17 cellular contexts compared by ENCODE assay signal in genomic region chr22:20231499-20232236, GRCh38. TPM values are rescaled to one million over a fixed set of nuclear protein-coding genes. Genes with fewer than 3 reads are reported as not detected.
A peak's percentile ranks its signal among the peaks of the same experiment; 100 is the strongest.
DNase-seq lines count a peak whose midpoint lies in the region; ATAC-seq and TF ChIP-seq lines count a peak whose summit lies in the region.
"Had no signal": no experiment of that assay in that cellular context is flagged by ENCODE, and none has a peak within 500 bp of the region (broad histone marks: within the 10 kb centered on the region; RNA-seq: fewer than 3 reads in every experiment).

No MANE protein-coding gene starts in this region.

- peak overlapping the region in 2 of 11 experiments; percentile 9 to 21; a peak in 1 of 22 replicates for H3K9ac ChIP-seq in BLaER1 treated with 17β-estradiol and CSF1 and Interleukin-3, amounts not matched to agents 10 nM and 100 nM
- peak overlapping the region; percentile 41 for H3K9ac ChIP-seq in Karpas-422 (ENCODE audit: low read length)

- H4K20me1 ChIP-seq in BLaER1 treated with 17β-estradiol and CSF1 and Interleukin-3, amounts not matched to agents 10 nM and 100 nM: no peaks in the 10 kb centered on the region; a peak in 1 of 22 replicates
- H4K20me1 ChIP-seq in Karpas-422 (ENCODE audit: insufficient read depth, low read depth, low read length): no peaks in the 10 kb centered on the region

- BruUV-seq in Calu3 (replicated peaks; lab: Mats Ljungman, UMichigan): no TSS peak

- H3K79me2 ChIP-seq in Karpas-422 (ENCODE audit: low read length): no peaks in the 10 kb centered on the region

- peaks cover 5% of the 10 kb centered on the region for H3K36me3 Mint-ChIP-seq in Calu3 (ENCODE audit: insufficient read depth, unreplicated experiment)
- H3K36me3 Mint-ChIP-seq: CD4-positive, CD25-positive, alpha-beta regulatory T cell; CD8-positive, alpha-beta memory T cell had no signal

- no peaks in the 10 kb centered on the region for H3K4me1 Mint-ChIP-seq in Calu3 (ENCODE audit: low read depth, unreplicated experiment)
- H3K4me1 Mint-ChIP-seq: H9 had no signal

- CTCF ChIA-PET in Calu3 (lab: Charles Lee): no interaction called here

- H3K27me3 Mint-ChIP-seq in Calu3 (ENCODE audit: unreplicated experiment): peaks cover 79% of the 10 kb centered on the region
- H3K27me3 Mint-ChIP-seq: CD4-positive, CD25-positive, alpha-beta regulatory T cell; CD8-positive, alpha-beta memory T cell had no signal

- H3K27me3 ChIP-seq in BLaER1 treated with 17β-estradiol and CSF1 and Interleukin-3, amounts not matched to agents 10 nM and 100 nM: peaks cover 0 to 8% (median 0%) of the 10 kb centered on the region in 11 experiments; a peak in 1 of 22 replicates
- H3K27me3 ChIP-seq in Karpas-422 (ENCODE audit: low read length): no peaks in the 10 kb centered on the region

- H3K27ac ChIP-seq in BLaER1 treated with 17β-estradiol and CSF1 and Interleukin-3, amounts not matched to agents 10 nM and 100 nM: no peak overlapping the region
- H3K27ac ChIP-seq in Karpas-422 (ENCODE audit: low read length): no peak overlapping the region
- H3K27ac ChIP-seq: HL-60 had no signal

- H3K27ac Mint-ChIP-seq in Calu3 (ENCODE audit: unreplicated experiment): no peak overlapping the region
- H3K27ac Mint-ChIP-seq: CD8-positive, alpha-beta memory T cell had no signal

- ATAC-seq in GM21423 (IDR thresholded peaks at IDR 0.05; ENCODE audit: unreplicated experiment): no peak

- no peak overlapping the region for H3K4me3 Mint-ChIP-seq in Calu3 (ENCODE audit: low read depth, unreplicated experiment)
- H3K4me3 Mint-ChIP-seq: CD4-positive, CD25-positive, alpha-beta regulatory T cell; CD8-positive, alpha-beta memory T cell; H9 had no signal

- H3K36me3 ChIP-seq in BLaER1 treated with 17β-estradiol and CSF1 and Interleukin-3, amounts not matched to agents 10 nM and 100 nM: no peaks in the 10 kb centered on the region
- no peaks in the 10 kb centered on the region for H3K36me3 ChIP-seq in Karpas-422 (ENCODE audit: insufficient read depth, low read length)

- H3K4me1 ChIP-seq in BLaER1 treated with 17β-estradiol and CSF1 and Interleukin-3, amounts not matched to agents 10 nM and 100 nM: peaks cover 5 to 100% (median 87%) of the 10 kb centered on the region in 10 experiments; a peak in 19 of 20 replicates
- peaks cover 43% of the 10 kb centered on the region for H3K4me1 ChIP-seq in Karpas-422 (ENCODE audit: low read length)

- peak; percentile 85 for DNase-seq in Karpas-422
- peak; percentile 62 for DNase-seq in left kidney (ENCODE audit: low read depth, low spot score)
- no peak for DNase-seq in stimulated activated CD8-positive, alpha-beta memory T cell treated with anti-CD3 and anti-CD28 coated beads, Interleukin-4, amount 100 ng/mL, for 48 hours
- DNase-seq in Calu3: no peak
- no peak for DNase-seq in NCI-H748 (lab: John Stamatoyannopoulos, UW; ENCODE audit: unreplicated experiment)
- DNase-seq: 8988T; C1 segment of cervical spinal cord; CD4-positive, CD25-positive, alpha-beta regulatory T cell; CD8-positive, alpha-beta memory T cell; COR-L47; DMS153; DMS79; GDM1; H9 had no signal

- no peaks in the 10 kb centered on the region for H3K9me3 Mint-ChIP-seq in Calu3 (ENCODE audit: low read depth, unreplicated experiment)
- H3K9me3 Mint-ChIP-seq: CD4-positive, CD25-positive, alpha-beta regulatory T cell; CD8-positive, alpha-beta memory T cell; H9 had no signal

- H3K4me2 ChIP-seq in BLaER1 treated with 17β-estradiol and CSF1 and Interleukin-3, amounts not matched to agents 10 nM and 100 nM: peak overlapping the region in 8 of 11 experiments; percentile 94 to 100 (median 98); a peak in 15 of 22 replicates
- peak overlapping the region; percentile 51 for H3K4me2 ChIP-seq in Karpas-422 (ENCODE audit: low read depth, low read length, poor library complexity, severe bottlenecking)

- no peak for TF ChIP-seq CTCF in Calu3 (IDR thresholded peaks at IDR 0.05; ENCODE audit: unreplicated experiment)

- intact Hi-C loops in Calu3 (cut with micrococcal nuclease; ENCODE audit: unreplicated experiment): no loop called here

- H3K4me3 ChIP-seq in BLaER1 treated with 17β-estradiol and CSF1 and Interleukin-3, amounts not matched to agents 10 nM and 100 nM: no peak overlapping the region
- H3K4me3 ChIP-seq in Karpas-422 (ENCODE audit: low read length): peak overlapping the region; percentile 30; the same call in 1 of the 2 replicates

- H3K9me2 ChIP-seq in Karpas-422 (replicated peaks; ENCODE audit: insufficient read depth, low read length): no peaks in the 10 kb centered on the region

- H2AFZ ChIP-seq in Karpas-422 (ENCODE audit: low read length): no peak overlapping the region

- no peaks in the 10 kb centered on the region for H3K9me3 ChIP-seq in BLaER1 treated with 17β-estradiol and CSF1 and Interleukin-3, amounts not matched to agents 10 nM and 100 nM (replicated peaks in 1 of 11)
- H3K9me3 ChIP-seq in Karpas-422 (ENCODE audit: low read length): no peaks in the 10 kb centered on the region

RNA-seq across cellular contexts. Expression of gene RTN4R, which starts 36.5 kb away (rescaled TPM):
- total RNA-seq in Karpas-422 (2014; rRNA removed; shearing (Covaris generic); ENCODE audit: low replicate concordance): 0.29 and 0.30 TPM in 2 replicates
- 4.1 and 4.2 TPM in 2 replicates for total RNA-seq in Calu3 (2022)

Comparison
In these comparisons a context has a peak if more than half of its experiments do, and no peak if none do; other contexts are left out.
1. DNase-seq: peak in Karpas-422 (single experiment) and left kidney (single experiment); none in stimulated activated CD8-positive, alpha-beta memory T cell treated with anti-CD3 and anti-CD28 coated beads, Interleukin-4, amount 100 ng/mL, for 48 hours (single experiment), Calu3 (single experiment) and NCI-H748 (single experiment).